Comparison of ENCODE assay signal across 7 cellular contexts in the genomic region with DNA sequence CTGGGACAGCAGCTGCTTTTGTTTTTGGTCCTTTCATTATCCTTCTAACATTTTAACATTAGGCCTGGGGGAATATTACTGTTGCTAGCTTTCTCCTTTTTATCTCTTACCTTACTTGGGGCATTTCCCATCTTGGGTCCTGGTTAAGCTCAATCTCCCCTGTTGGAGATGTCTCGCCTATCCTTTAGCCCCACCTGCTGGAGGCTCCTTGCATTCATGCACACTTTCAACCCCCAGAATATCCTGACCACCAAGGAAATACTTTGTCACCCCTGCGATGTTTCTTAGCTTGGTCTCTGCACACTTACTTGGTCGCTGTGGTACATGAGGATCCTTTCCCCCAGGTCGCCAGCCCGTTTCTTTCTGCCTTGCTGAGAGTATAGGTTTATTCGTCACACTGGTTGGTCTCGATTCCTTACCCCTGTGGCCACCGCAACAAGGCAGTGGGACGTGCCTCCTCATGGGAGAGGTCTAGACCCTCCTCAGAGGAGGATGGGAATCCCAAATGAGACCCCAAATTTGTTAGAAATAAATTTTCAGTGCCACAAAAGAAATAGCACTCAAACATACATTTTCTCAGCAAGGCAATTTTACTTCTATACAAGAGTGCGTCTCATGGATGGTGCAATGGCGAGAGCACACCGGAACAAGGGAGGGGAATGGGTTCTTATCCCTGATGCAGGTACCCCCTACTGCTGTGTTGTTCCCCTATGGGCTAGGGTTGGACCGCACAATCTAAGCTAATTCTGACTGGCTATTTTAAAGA. TPM values are rescaled to one million over a fixed set of nuclear protein-coding genes. Genes with fewer than 3 reads are reported as not detected.
DNase-seq lines count a peak whose midpoint lies in the region; ATAC-seq and TF ChIP-seq lines count a peak whose summit lies in the region.

No MANE protein-coding gene starts in this region.

- peak; percentile 34; the same call in 1 of the 2 replicates for TF ChIP-seq CTCF in GM12875 (IDR thresholded peaks at IDR 0.05; ENCODE audit: borderline replicate concordance, insufficient read depth, low read depth, low read length)
- TF ChIP-seq CTCF in kidney epithelial cell (IDR thresholded peaks at IDR 0.05; ENCODE audit: insufficient read depth, low read length, poor library complexity, severe bottlenecking), result peak; percentile 57

- no peak overlapping the region for H3K4me3 Mint-ChIP-seq in activated naive CD4-positive, alpha-beta T cell treated with anti-CD3 and anti-CD28 coated beads, Interleukin-2, amount 10 ng/mL, durations not matched to agents 7 days and 5 days

- ATAC-seq in HG03432 (IDR thresholded peaks at IDR 0.05; ENCODE audit: unreplicated experiment) (no peak), GM19035 (IDR thresholded peaks at IDR 0.05; ENCODE audit: unreplicated experiment) (no peak)

- H3K9me3 Mint-ChIP-seq in activated naive CD4-positive, alpha-beta T cell treated with anti-CD3 and anti-CD28 coated beads, Interleukin-2, amount 10 ng/mL, durations not matched to agents 7 days and 5 days, result peaks cover 10% of the 10 kb centered on the region

- no peaks in the 10 kb centered on the region for H3K27me3 Mint-ChIP-seq in activated naive CD4-positive, alpha-beta T cell treated with anti-CD3 and anti-CD28 coated beads, Interleukin-2, amount 10 ng/mL, durations not matched to agents 7 days and 5 days

- peak; percentile 52 for DNase-seq in RPMI7951 (ENCODE audit: low read depth)
- peak; percentile 77 for DNase-seq in activated naive CD4-positive, alpha-beta T cell treated with anti-CD3 and anti-CD28 coated beads, Interleukin-2, amount 10 ng/mL, durations not matched to agents 7 days and 5 days
- DNase-seq in kidney epithelial cell (ENCODE audit: low read depth), result no peak
- DNase-seq in stimulated activated CD8-positive, alpha-beta memory T cell treated with anti-CD3 and anti-CD28 coated beads, Interleukin-7, amount 100 ng/mL, for 4 hours (ENCODE audit: low read depth in 2 of 2), result peak; percentile 42 to 54

- peaks cover 15% of the 10 kb centered on the region for H3K4me1 Mint-ChIP-seq in activated naive CD4-positive, alpha-beta T cell treated with anti-CD3 and anti-CD28 coated beads, Interleukin-2, amount 10 ng/mL, durations not matched to agents 7 days and 5 days

- H3K36me3 ChIP-seq in kidney epithelial cell (ENCODE audit: control insufficient read depth, insufficient read depth, low read length), result no peaks in the 10 kb centered on the region

- no peaks in the 10 kb centered on the region for H3K27me3 ChIP-seq in kidney epithelial cell (ENCODE audit: control insufficient read depth, insufficient read depth, low read length)

- H3K4me3 ChIP-seq in GM12875 (ENCODE audit: low read depth, low read length), result no peak overlapping the region
- H3K4me3 ChIP-seq in kidney epithelial cell (ENCODE audit: low read depth, low read length), result no peak overlapping the region

- H3K36me3 Mint-ChIP-seq in activated naive CD4-positive, alpha-beta T cell treated with anti-CD3 and anti-CD28 coated beads, Interleukin-2, amount 10 ng/mL, durations not matched to agents 7 days and 5 days, result peaks cover 21% of the 10 kb centered on the region

- H3K27ac Mint-ChIP-seq in activated naive CD4-positive, alpha-beta T cell treated with anti-CD3 and anti-CD28 coated beads, Interleukin-2, amount 10 ng/mL, durations not matched to agents 7 days and 5 days, result no peak overlapping the region

- CTCF ChIA-PET in activated naive CD4-positive, alpha-beta T cell treated with anti-CD3 and anti-CD28 coated beads, Interleukin-2, amount 10 ng/mL, durations not matched to agents 7 days and 5 days (lab: Charles Lee), result interaction anchor here (0.6 to 1.8 kb wide), 15 partner anchors 10 to 362 kb away, joined by 3 to 9 read pairs (median 4); partner anchors contain the start of gene APOL1

RNA-seq across cellular contexts. Expression of gene TXN2, which starts 5.4 kb away (rescaled TPM):
- 17.8 and 19.8 TPM in 2 replicates for total RNA-seq in RPMI7951 (2014; rRNA removed; shearing (Covaris generic))
- 56.8 and 66.6 TPM in 2 replicates for total RNA-seq in kidney epithelial cell

RNA-seq across cellular contexts. Expression of gene FOXRED2, which starts 20.0 kb away (rescaled TPM):
- total RNA-seq in RPMI7951 (2014; rRNA removed; shearing (Covaris generic)), result 12.0 and 12.6 TPM in 2 replicates
- 13.6 and 16.6 TPM in 2 replicates for total RNA-seq in kidney epithelial cell

RNA-seq across cellular contexts. Expression of gene EIF3D, which starts 42.2 kb away (rescaled TPM):
- 331 and 336 TPM in 2 replicates for total RNA-seq in RPMI7951 (2014; rRNA removed; shearing (Covaris generic))
- 551 and 619 TPM in 2 replicates for total RNA-seq in kidney epithelial cell
